ENCODE assay signal across 17 cellular contexts in genomic region chr10:83289373-83289772, GRCh38.
"Had no signal": no experiment of that assay in that cellular context is flagged by ENCODE, and none has a peak within 500 bp of the region (broad histone marks: within the 10 kb centered on the region; RNA-seq: fewer than 3 reads in every experiment).

No MANE protein-coding gene starts in this region.

- H3K36me3 ChIP-seq: colonic mucosa, esophagus squamous epithelium, neutrophil, right lobe of liver, suprapubic skin, thyroid gland had no signal

- DNase-seq: colonic mucosa; dermis blood vessel endothelial cell; esophagus squamous epithelium; foreskin fibroblast; kidney glomerular epithelial cell; natural killer cell; psoas muscle; retina; right lobe of liver; stimulated activated CD4-positive, alpha-beta T cell treated with anti-CD3 and anti-CD28 coated beads, Interleukin-4, amount 100 ng/mL, for 1 hour; stimulated activated CD8-positive, alpha-beta memory T cell treated with anti-CD3 and anti-CD28 coated beads, Interleukin-4, amount 100 ng/mL, for 48 hours; stimulated activated naive CD8-positive, alpha-beta T cell treated with anti-CD3 and anti-CD28 coated beads, Interleukin-15, Interleukin-2, amounts not matched to agents 100 U/mL and 50 U/mL, for 24 hours; thyroid gland had no signal

- H3K27ac ChIP-seq: colonic mucosa, esophagus squamous epithelium, neutrophil, psoas muscle, right lobe of liver, suprapubic skin, thyroid gland had no signal

- H3K36me3 Mint-ChIP-seq: natural killer cell; stimulated activated effector memory CD8-positive, alpha-beta T cell treated with anti-CD3 and anti-CD28 coated beads, Interleukin-12 subunit alpha, Interleukin-12 subunit beta, amount 100 ng/mL, for 72 hours; type B pancreatic cell had no signal

- H3K9me3 ChIP-seq: colonic mucosa, esophagus squamous epithelium, neutrophil, psoas muscle, right lobe of liver, suprapubic skin, thyroid gland had no signal

- H3K4me3 ChIP-seq: colonic mucosa, esophagus squamous epithelium, psoas muscle, right lobe of liver, suprapubic skin, thyroid gland had no signal

- H3K4me1 Mint-ChIP-seq: natural killer cell; stimulated activated effector memory CD8-positive, alpha-beta T cell treated with anti-CD3 and anti-CD28 coated beads, Interleukin-12 subunit alpha, Interleukin-12 subunit beta, amount 100 ng/mL, for 72 hours had no signal

- H3K4me1 ChIP-seq: colonic mucosa, esophagus squamous epithelium, psoas muscle, right lobe of liver, suprapubic skin, thyroid gland had no signal

- H3K4me3 Mint-ChIP-seq: natural killer cell; stimulated activated effector memory CD8-positive, alpha-beta T cell treated with anti-CD3 and anti-CD28 coated beads, Interleukin-12 subunit alpha, Interleukin-12 subunit beta, amount 100 ng/mL, for 72 hours; type B pancreatic cell had no signal

- H3K27me3 ChIP-seq: colonic mucosa, esophagus squamous epithelium, neutrophil, right lobe of liver, suprapubic skin, thyroid gland had no signal

- ATAC-seq: natural killer cell; psoas muscle; right lobe of liver; stimulated activated effector memory CD8-positive, alpha-beta T cell treated with anti-CD3 and anti-CD28 coated beads, Interleukin-12 subunit alpha, Interleukin-12 subunit beta, amount 100 ng/mL, for 72 hours; stimulated activated naive CD8-positive, alpha-beta T cell treated with anti-CD3 and anti-CD28 coated beads, Interleukin-15, Interleukin-2, amounts not matched to agents 100 U/mL and 50 U/mL, for 24 hours had no signal

- H3K27ac Mint-ChIP-seq: natural killer cell; stimulated activated effector memory CD8-positive, alpha-beta T cell treated with anti-CD3 and anti-CD28 coated beads, Interleukin-12 subunit alpha, Interleukin-12 subunit beta, amount 100 ng/mL, for 72 hours; type B pancreatic cell had no signal

- H3K27me3 Mint-ChIP-seq: type B pancreatic cell had no signal
